ENCODE assay signal across 8 cellular contexts in genomic region chr7:55722874-55723520, GRCh38.
A peak's percentile ranks its signal among the peaks of the same experiment; 100 is the strongest.
DNase-seq lines count a peak whose midpoint lies in the region; ATAC-seq, FAIRE-seq and TF ChIP-seq lines count a peak whose summit lies in the region.
"Not testable (repeated sequence)": the region's sequence is repeated elsewhere in the genome, so short reads cannot be mapped to it uniquely, and the experiment has no call there.

No MANE protein-coding gene starts in this region.

- TF ChIP-seq CTCF in heart left ventricle (IDR thresholded peaks at IDR 0.05) (peak in 3 of 12 donors; percentile 13 to 28 (median 22)), pancreas (IDR thresholded peaks at IDR 0.05) (peak in 1 of 4 donors; percentile 9)

- 31 to 52% (median 50%) methylated on average over 4 to 5 of the region's 7 CpGs for WGBS in heart left ventricle, 4 donors
- 37 to 41% methylated on average over 2 to 5 of the region's 7 CpGs for WGBS in pancreas, 2 donors

- not testable (repeated sequence) for H3K9me3 Mint-ChIP-seq in activated naive CD8-positive, alpha-beta T cell treated with anti-CD3 and anti-CD28 coated beads, Interleukin-2, amount 10 ng/mL, durations not matched to agents 7 days and 5 days

- not testable (repeated sequence) for TF ChIP-seq POLR2A in heart left ventricle (IDR thresholded peaks at IDR 0.05)

- not testable (repeated sequence) for H3K4me1 ChIP-seq in heart left ventricle, pancreas

- not testable (repeated sequence) for H3K36me3 Mint-ChIP-seq in activated naive CD8-positive, alpha-beta T cell treated with anti-CD3 and anti-CD28 coated beads, Interleukin-2, amount 10 ng/mL, durations not matched to agents 7 days and 5 days

- not testable (repeated sequence) for H3K27ac ChIP-seq in heart left ventricle, pancreas

- DNase-seq in DMS79 treated with DMSO at 0.1 percent for 48 hours (lab: John Stamatoyannopoulos, UW): peak; percentile 7
- DNase-seq in HTR-8/SVneo (ENCODE audit: insufficient read length, low spot score); activated naive CD8-positive, alpha-beta T cell treated with anti-CD3 and anti-CD28 coated beads, Interleukin-2, amount 10 ng/mL, durations not matched to agents 7 days and 5 days; heart left ventricle; pancreas: not testable (repeated sequence)

- not testable (repeated sequence) for H3K27me3 Mint-ChIP-seq in activated naive CD8-positive, alpha-beta T cell treated with anti-CD3 and anti-CD28 coated beads, Interleukin-2, amount 10 ng/mL, durations not matched to agents 7 days and 5 days

- intact Hi-C loops in heart left ventricle (cut with DNase I); pancreas (cut with DNase I): not testable (repeated sequence)

- POLR2A ChIA-PET in activated naive CD8-positive, alpha-beta T cell treated with anti-CD3 and anti-CD28 coated beads, Interleukin-2, amount 10 ng/mL, durations not matched to agents 7 days and 5 days (lab: Charles Lee): not testable (repeated sequence)

- H3K27me3 ChIP-seq in heart left ventricle, pancreas: not testable (repeated sequence)

- not testable (repeated sequence) for H3K4me1 Mint-ChIP-seq in activated naive CD8-positive, alpha-beta T cell treated with anti-CD3 and anti-CD28 coated beads, Interleukin-2, amount 10 ng/mL, durations not matched to agents 7 days and 5 days

- not testable (repeated sequence) for H3K9me3 ChIP-seq in heart left ventricle, pancreas

- H3K4me3 ChIP-seq in heart left ventricle, pancreas: not testable (repeated sequence)

- not testable (repeated sequence) for H3K27ac Mint-ChIP-seq in activated naive CD8-positive, alpha-beta T cell treated with anti-CD3 and anti-CD28 coated beads, Interleukin-2, amount 10 ng/mL, durations not matched to agents 7 days and 5 days

- H3K36me3 ChIP-seq in heart left ventricle, pancreas: not testable (repeated sequence)

- not testable (repeated sequence) for H3K4me3 Mint-ChIP-seq in activated naive CD8-positive, alpha-beta T cell treated with anti-CD3 and anti-CD28 coated beads, Interleukin-2, amount 10 ng/mL, durations not matched to agents 7 days and 5 days

- ATAC-seq in GM19043 (IDR thresholded peaks at IDR 0.05; ENCODE audit: low read depth, unreplicated experiment): peak; percentile 98
- peak; percentile 99 for ATAC-seq in GM21786 (IDR thresholded peaks at IDR 0.05; ENCODE audit: unreplicated experiment)
- peak; percentile 97 for ATAC-seq in HG03045 (IDR thresholded peaks at IDR 0.05; ENCODE audit: unreplicated experiment)
- peak; percentile 85 for ATAC-seq in activated naive CD8-positive, alpha-beta T cell treated with anti-CD3 and anti-CD28 coated beads, Interleukin-2, amount 10 ng/mL, durations not matched to agents 7 days and 5 days (ENCODE audit: low read depth)
- ATAC-seq in heart left ventricle: peak in 3 of 4 donors; percentile 74 to 80 (median 76)
- ATAC-seq in pancreas: peak; percentile 95 to 100 (median 98)

- peak; percentile 95 for FAIRE-seq in HTR-8/SVneo (lab: Jason Lieb, UNC)
- not testable (repeated sequence) for FAIRE-seq in pancreas (lab: Jason Lieb, UNC)
